ENCODE assay signal across 8 cellular contexts in the genomic region with DNA sequence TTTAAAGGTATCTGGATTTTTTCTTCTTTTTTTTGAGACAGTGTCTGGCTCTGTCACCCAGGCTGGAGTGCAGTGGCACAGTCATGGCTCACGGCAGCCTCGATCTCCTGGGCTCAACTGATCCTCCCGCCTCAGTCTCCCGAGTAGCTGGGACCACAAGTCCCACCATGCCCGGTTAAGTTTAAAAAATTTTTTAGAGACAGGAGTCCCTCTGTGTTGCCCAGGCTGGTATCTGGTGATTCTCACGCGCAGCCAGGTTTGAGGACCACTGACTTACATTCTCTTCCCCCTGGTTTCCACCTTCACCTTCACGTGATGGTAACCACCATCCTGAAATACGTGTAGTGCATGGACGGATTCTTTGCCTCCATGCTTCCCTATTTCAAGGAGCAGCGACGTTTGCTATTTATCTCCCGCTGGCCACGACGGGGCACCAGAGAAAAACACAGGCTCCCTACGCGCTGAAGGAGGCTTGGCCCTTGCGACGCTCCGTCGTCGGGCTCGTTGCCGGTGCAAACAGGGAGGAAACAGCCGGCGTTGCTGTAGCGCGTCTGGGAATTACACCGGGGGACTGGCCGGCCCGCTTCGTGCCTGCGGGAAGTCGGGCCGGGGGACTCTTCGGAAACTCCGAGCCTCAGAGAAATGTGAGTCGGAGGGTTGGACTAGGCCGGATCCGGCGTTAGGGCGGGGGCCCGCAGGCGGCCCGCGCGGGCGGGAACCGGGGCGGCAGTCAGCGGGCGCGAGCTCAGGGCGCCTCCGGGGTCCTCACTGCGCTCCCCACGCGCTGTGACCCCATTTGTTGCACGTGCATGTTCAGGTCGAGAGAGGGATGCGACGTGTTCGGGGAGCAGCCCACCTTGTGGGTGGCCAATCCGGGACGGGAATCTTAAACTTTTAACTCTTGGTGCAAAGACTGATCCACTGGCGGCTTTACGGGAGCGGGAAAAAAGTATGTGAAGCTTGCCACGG. TPM values are rescaled to one million over a fixed set of nuclear protein-coding genes. Genes with fewer than 3 reads are reported as not detected.
DNase-seq lines count a peak whose midpoint lies in the region; ATAC-seq and TF ChIP-seq lines count a peak whose summit lies in the region.

Gene TCHP (plus strand): TSS at position 492 of the 969 bp plus-strand sequence. CDS start 2,753 bp downstream, outside the sequence.

- in situ Hi-C loops in HAP-1 (cut with MboI; ENCODE audit: low sequenced_read_pairs): no loop called here

- H3K9me3 ChIP-seq in HAP-1 (no peaks in the 10 kb centered on the region), thoracic aorta (no peaks in the 10 kb centered on the region)

- peak within 1 kb of the TSS; percentile 45 to 68 for H3K27ac ChIP-seq in thoracic aorta

- TF ChIP-seq CTCF in omental fat pad (IDR thresholded peaks at IDR 0.05) (no peak), thoracic aorta (IDR thresholded peaks at IDR 0.05) (peak; percentile 21)

- peak within 1 kb of the TSS; percentile 100 for H3K27ac Mint-ChIP-seq in activated naive CD4-positive, alpha-beta T cell treated with anti-CD3 and anti-CD28 coated beads, Interleukin-2, amount 50 U/mL, for 24 hours

- DNase-seq in EH (ENCODE audit: low read depth): peak; percentile 89
- peak; percentile 67 to 82 for DNase-seq in HAP-1 (ENCODE audit: low spot score in 2 of 2)
- peak; percentile 82 for DNase-seq in NAMALWA (ENCODE audit: low spot score)
- DNase-seq in glomerular visceral epithelial cell (ENCODE audit: extremely low spot score): peak; percentile 78
- DNase-seq in omental fat pad (ENCODE audit: low spot score): peak; percentile 44
- DNase-seq in thoracic aorta (ENCODE audit: low spot score): peak; percentile 28

- H3K4me1 ChIP-seq in HAP-1 (peaks cover 18% of the 10 kb centered on the region), thoracic aorta (ENCODE audit: control insufficient read depth in 1 of 2, low read depth in 2 of 2) (peaks cover 8 to 17% of the 10 kb centered on the region in 2 donors)

- H3K36me3 ChIP-seq in HAP-1 (replicated peaks) (peaks cover 22% of the 10 kb centered on the region), thoracic aorta (peaks cover 18% of the 10 kb centered on the region)

- H3K9me3 Mint-ChIP-seq in activated naive CD4-positive, alpha-beta T cell treated with anti-CD3 and anti-CD28 coated beads, Interleukin-2, amount 50 U/mL, for 24 hours: no peaks in the 10 kb centered on the region

- peaks cover 8% of the 10 kb centered on the region for H3K36me3 Mint-ChIP-seq in activated naive CD4-positive, alpha-beta T cell treated with anti-CD3 and anti-CD28 coated beads, Interleukin-2, amount 50 U/mL, for 24 hours

- peak within 1 kb of the TSS; percentile 98 for H3K4me3 Mint-ChIP-seq in activated naive CD4-positive, alpha-beta T cell treated with anti-CD3 and anti-CD28 coated beads, Interleukin-2, amount 50 U/mL, for 24 hours

- H3K27me3 ChIP-seq in HAP-1 (ENCODE audit: low read depth) (no peaks in the 10 kb centered on the region), thoracic aorta (replicated peaks; ENCODE audit: insufficient read depth) (no peaks in the 10 kb centered on the region)

- H3K4me3 ChIP-seq in HAP-1: peak within 1 kb of the TSS; percentile 60
- H3K4me3 ChIP-seq in thoracic aorta: peak within 1 kb of the TSS; percentile 81

- ATAC-seq in SK-N-SH treated with all-trans-retinoic acid at 6 μM for 48 hours: peak; percentile 92
- ATAC-seq in omental fat pad (ENCODE audit: low FRiP score): peak; percentile 88
- peak; percentile 81 for ATAC-seq in thoracic aorta (ENCODE audit: insufficient number of reproducible peaks, low FRiP score, low read depth)

- peaks cover 32% of the 10 kb centered on the region for H3K4me1 Mint-ChIP-seq in activated naive CD4-positive, alpha-beta T cell treated with anti-CD3 and anti-CD28 coated beads, Interleukin-2, amount 50 U/mL, for 24 hours

- no peaks in the 10 kb centered on the region for H3K27me3 Mint-ChIP-seq in activated naive CD4-positive, alpha-beta T cell treated with anti-CD3 and anti-CD28 coated beads, Interleukin-2, amount 50 U/mL, for 24 hours

TF ChIP-seq in SK-N-SH treated with all-trans-retinoic acid at 6 μM for 48 hours, 23 proteins besides CTCF, POLR2A, EP300 and RAD21:
- no peak for TF ChIP-seq RARB (CRISPR knock-in tag; IDR thresholded peaks at IDR 0.05)
- TF ChIP-seq ZFP3 (CRISPR knock-in tag; IDR thresholded peaks at IDR 0.05): 0 out of 2 replicates have a peak, but pooled peaks have one; percentile 30

RNA-seq across cellular contexts. Expression of gene TCHP, which starts in this region (rescaled TPM):
- total RNA-seq in omental fat pad (10 to 100 TPM in 3 of 4 donors, 1 to 10 TPM in 1; 7.0 to 30.1 (median 12.1) TPM), thoracic aorta (10 to 100 TPM; 13.5 to 36.9 TPM)

Comparison
In these comparisons a context has a peak if more than half of its experiments do, and no peak if none do; other contexts are left out.
1. Peak in every context shown above with its lines: DNase-seq, ATAC-seq, H3K4me3 ChIP-seq and H3K27ac ChIP-seq.
2. DNase-seq: peak in every context shown above with its lines; median percentile 89 in EH; 82 in NAMALWA; 78 in glomerular visceral epithelial cell; 74 in HAP-1; 44 in omental fat pad; 28 in thoracic aorta.